In the genomic region with DNA sequence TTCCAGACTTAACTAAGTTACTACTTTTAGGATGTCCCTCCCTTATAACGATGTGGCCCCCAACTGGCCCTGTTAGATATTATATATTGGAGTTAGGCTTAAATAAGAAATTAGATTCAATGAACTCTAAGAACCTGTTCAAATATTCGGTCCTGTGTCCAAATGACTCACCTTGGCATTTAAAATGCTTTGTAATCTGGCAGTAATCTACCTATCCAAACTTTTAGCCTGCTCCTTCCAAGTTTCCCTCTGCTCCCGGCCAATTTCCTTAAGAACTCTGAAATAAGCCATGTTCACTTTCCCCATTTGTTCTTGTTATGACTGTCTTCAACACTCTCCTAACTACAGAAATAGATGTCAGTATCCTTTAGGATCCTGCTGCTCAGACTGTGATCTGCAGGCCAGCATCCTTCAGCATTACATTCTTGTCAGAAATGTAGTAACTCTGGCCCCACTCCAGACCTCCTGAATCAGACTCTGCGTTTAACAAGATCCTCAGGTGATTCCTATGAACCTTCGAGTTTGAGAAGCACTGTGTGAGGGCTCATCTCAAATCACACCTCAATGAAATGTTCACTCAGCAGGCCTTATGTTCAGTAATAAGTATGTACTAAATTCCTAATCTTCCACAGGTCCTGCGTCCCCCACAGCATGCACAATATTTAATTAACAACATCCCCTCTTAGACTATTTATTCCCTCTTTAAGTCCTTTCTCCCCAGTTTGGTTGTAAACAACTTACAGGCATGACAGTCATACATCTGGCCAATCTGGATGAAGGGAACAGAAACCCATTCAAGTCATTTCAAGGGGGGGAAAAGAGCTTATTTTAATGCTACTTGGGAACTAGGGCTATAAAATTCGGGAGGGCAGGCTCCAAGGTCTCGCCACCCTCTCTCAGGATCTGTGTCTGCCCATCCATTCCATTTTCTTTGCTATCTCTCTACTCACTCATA, we compare ENCODE assay signal across 12 cellular contexts. TPM values are rescaled to one million over a fixed set of nuclear protein-coding genes. Genes with fewer than 3 reads are reported as not detected.
DNase-seq lines count a peak whose midpoint lies in the region; ATAC-seq and TF ChIP-seq lines count a peak whose summit lies in the region.
"Had no signal": no experiment of that assay in that cellular context is flagged by ENCODE, and none has a peak within 500 bp of the region (broad histone marks: within the 10 kb centered on the region; RNA-seq: fewer than 3 reads in every experiment).

No MANE protein-coding gene starts in this region.

- H3K79me2 ChIP-seq in OCI-LY7 (ENCODE audit: insufficient read depth, low read depth, low read length): peaks cover 85% of the 10 kb centered on the region

- POLR2A ChIA-PET in OCI-LY7 (lab: Charles Lee): interaction anchor here (1.1 to 1.5 kb wide), 6 partner anchors 8 to 24 kb away, joined by 3 to 12 read pairs (median 4); no protein-coding TSS in a partner anchor

- intact Hi-C loops in OCI-LY7 (cut with micrococcal nuclease; ENCODE audit: unreplicated experiment): loop anchor here (10.0 kb wide), 1 partner anchor 499 kb away; a partner anchor contains a TSS
- intact Hi-C loops in spleen (cut with DNase I; ENCODE audit: low total_unique reads): no loop called here
- intact Hi-C loops in aorta (cut with DNase I): no loop called here

- peak; percentile 28 to 58 for DNase-seq in NCI-H524 (lab: John Stamatoyannopoulos, UW)
- DNase-seq in NCI-H524 treated with DMSO at 0.1 percent for 48 hours (lab: John Stamatoyannopoulos, UW): no peak
- no peak for DNase-seq in OCI-LY7 (ENCODE audit: low spot score)
- DNase-seq in epithelial cell of prostate (ENCODE audit: low read depth, low spot score): no peak
- no peak for DNase-seq in spleen
- no peak for DNase-seq in aorta
- DNase-seq: 8988T; activated CD8-positive, alpha-beta memory T cell treated with anti-CD3 and anti-CD28 coated beads, Interleukin-2, amount 50 U/mL, for 48 hours; GF-D8; NCI-H1417 treated with DMSO at 0.1 percent for 48 hours had no signal

- H2AFZ ChIP-seq in OCI-LY7 (ENCODE audit: low read length): no peak overlapping the region

- CTCF ChIA-PET in OCI-LY7 (lab: Charles Lee; ENCODE audit: unreplicated experiment): no interaction called here

- peak overlapping the region; percentile 98 for H3K4me3 ChIP-seq in OCI-LY7 (ENCODE audit: low read depth, low read length, poor library complexity, severe bottlenecking)
- peak overlapping the region in 1 of 8 donors; percentile 96 for H3K4me3 ChIP-seq in spleen
- H3K4me3 ChIP-seq in aorta (ENCODE audit: low read length in 2 of 2): no peak overlapping the region

- H3K4me2 ChIP-seq in OCI-LY7 (ENCODE audit: low read length): peak overlapping the region; percentile 88

- 85 to 90% (median 86%) methylated on average over 8 of the region's 8 CpGs for WGBS in spleen, 5 donors
- 69% methylated on average over 8 of the region's 8 CpGs for WGBS in aorta, 2 donors

- TF ChIP-seq CTCF in OCI-LY7 (conservative IDR thresholded peaks at IDR 0.05; ENCODE audit: low read length) (0 out of 2 replicates have a peak, but pooled peaks have one; percentile 16), spleen (IDR thresholded peaks at IDR 0.05 in 8 of 11, conservative IDR thresholded peaks at IDR 0.05 in 3 of 11) (no peak)

- H3K27ac ChIP-seq in OCI-LY7 (ENCODE audit: low read depth, low read length, poor library complexity, severe bottlenecking) (peak overlapping the region; percentile 75), epithelial cell of prostate (peak overlapping the region; percentile 16), spleen (peak overlapping the region in 6 of 8 donors; percentile 18 to 96 (median 91)), aorta (ENCODE audit: low read depth in 1 of 2, low read length in 2 of 2) (no peak overlapping the region)

- H3K27me3 ChIP-seq in spleen (replicated peaks in 1 of 7) (no peaks in the 10 kb centered on the region), aorta (ENCODE audit: control insufficient read depth in 1 of 2, insufficient read depth in 2 of 2, low read length in 1 of 2) (no peaks in the 10 kb centered on the region)

- H3K9me2 ChIP-seq in OCI-LY7 (ENCODE audit: insufficient read depth, low read length): no peaks in the 10 kb centered on the region

- H3K9me3 ChIP-seq in OCI-LY7 (ENCODE audit: low read length): peaks cover 41% of the 10 kb centered on the region
- H3K9me3 ChIP-seq in spleen: peaks cover 0 to 12% (median 0%) of the 10 kb centered on the region in 8 donors
- H3K9me3 ChIP-seq in aorta (ENCODE audit: control insufficient read depth, low read length): peaks cover 3% of the 10 kb centered on the region

- peaks cover 21% of the 10 kb centered on the region; the same call in 1 of the 2 replicates for H4K20me1 ChIP-seq in OCI-LY7 (ENCODE audit: insufficient read depth, low read length)

- ATAC-seq in aorta (ENCODE audit: low FRiP score) (no peak), GM18520 (IDR thresholded peaks at IDR 0.05; ENCODE audit: unreplicated experiment) (no peak), HG03520 (IDR thresholded peaks at IDR 0.05; ENCODE audit: unreplicated experiment) (no peak)

- BruUV-seq in OCI-LY7 (replicated peaks; lab: Mats Ljungman, UMichigan): no TSS peak

- TF ChIP-seq POLR2A in spleen (IDR thresholded peaks at IDR 0.05): no peak

- H3K4me1 ChIP-seq in OCI-LY7 (ENCODE audit: insufficient read depth, low read length, poor library complexity, severe bottlenecking): peaks cover 39% of the 10 kb centered on the region
- peaks cover 30 to 48% (median 36%) of the 10 kb centered on the region in 6 donors for H3K4me1 ChIP-seq in spleen
- H3K4me1 ChIP-seq in aorta (ENCODE audit: control insufficient read depth in 1 of 2, insufficient read depth in 2 of 2, low read length in 2 of 2): no peaks in the 10 kb centered on the region

- peaks cover 66% of the 10 kb centered on the region for H3K36me3 ChIP-seq in OCI-LY7 (ENCODE audit: insufficient read depth, low read length)
- H3K36me3 ChIP-seq in spleen: no peaks in the 10 kb centered on the region
- H3K36me3 ChIP-seq in aorta (ENCODE audit: control insufficient read depth in 1 of 2, insufficient read depth in 2 of 2, low read length in 1 of 2): no peaks in the 10 kb centered on the region

RNA-seq across cellular contexts. Expression of a gene that starts 3.0 kb away (rescaled TPM):
- 76.7 and 80.0 TPM in 2 replicates for total RNA-seq in OCI-LY7 (2014; rRNA removed; shearing (Covaris generic))
- 141 and 149 TPM in 2 replicates for total RNA-seq in OCI-LY7 (2022)
- 10 to 100 TPM; 40.6 to 87.0 (median 49.4) TPM for total RNA-seq in spleen
- 10 to 100 TPM; 14.4 to 19.1 (median 16.1) TPM for polyA plus RNA-seq in spleen
- total RNA-seq in aorta: 10 to 100 TPM; 11.6 to 13.2 TPM
- polyA plus RNA-seq in aorta: 1 to 10 TPM in 1 of 2 donors, under 1 TPM in 1; 0.38 to 1.8 TPM

Comparison
In these comparisons a context has a peak if more than half of its experiments do, and no peak if none do; other contexts are left out.
1. DNase-seq: peak in NCI-H524 (2 of 2); none in NCI-H524 treated with DMSO at 0.1 percent for 48 hours (single experiment), OCI-LY7 (single experiment), epithelial cell of prostate (single experiment), spleen (single experiment) and aorta (0 of 2).
2. H3K27ac ChIP-seq: peak in OCI-LY7 (single experiment), epithelial cell of prostate (single experiment) and spleen (6 of 8); none in aorta (0 of 2).